In the genomic region with DNA sequence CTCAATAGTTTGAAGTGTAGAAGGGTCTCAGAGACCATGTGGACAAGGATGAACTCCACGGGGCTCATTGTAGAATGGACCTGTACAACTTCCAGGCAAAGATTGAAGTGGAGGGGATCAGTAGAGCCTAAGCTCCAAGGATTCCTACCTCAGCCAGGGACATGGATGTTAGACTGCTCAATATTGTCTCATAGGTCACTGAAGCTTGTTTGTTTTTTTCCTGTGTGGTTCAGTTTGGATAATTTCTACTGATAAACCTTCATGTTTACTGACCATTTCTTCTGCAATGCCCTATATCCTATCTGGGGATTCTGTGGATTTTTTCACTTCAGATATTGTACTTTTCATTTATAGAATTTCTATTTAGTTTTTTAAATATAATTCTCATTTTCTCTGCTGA, we compare ENCODE assay signal across 32 cellular contexts. TPM values are rescaled to one million over a fixed set of nuclear protein-coding genes. Genes with fewer than 3 reads are reported as not detected.
"Had no signal": no experiment of that assay in that cellular context is flagged by ENCODE, and none has a peak within 500 bp of the region (broad histone marks: within the 10 kb centered on the region; RNA-seq: fewer than 3 reads in every experiment).

No MANE protein-coding gene starts in this region.

- H3K4me1 ChIP-seq: stomach, suprapubic skin, testis, thyroid gland, tibial artery, tibial nerve, transverse colon, upper lobe of left lung, upper lobe of right lung, uterus, vagina had no signal

- H3K4me3 ChIP-seq: stomach, suprapubic skin, testis, thoracic aorta, thyroid gland, tibial artery, tibial nerve, transverse colon, upper lobe of left lung, upper lobe of right lung, uterus, vagina had no signal

- H3K36me3 ChIP-seq: stomach, suprapubic skin, thoracic aorta, thyroid gland, tibial artery, tibial nerve, transverse colon, upper lobe of left lung, upper lobe of right lung, uterus, vagina had no signal

- H3K9me3 ChIP-seq: testis, thyroid gland, uterus, vagina had no signal

- H3K27me3 ChIP-seq: stomach, suprapubic skin, testis, thyroid gland, tibial artery, tibial nerve, transverse colon, upper lobe of left lung, upper lobe of right lung, uterus, vagina had no signal

- FAIRE-seq: urothelium cell line had no signal

- H3K27ac ChIP-seq: stomach, suprapubic skin, testis, thoracic aorta, thyroid gland, tibial artery, tibial nerve, transverse colon, upper lobe of left lung, upper lobe of right lung, uterus, vagina had no signal

- ATAC-seq: stimulated activated effector memory CD8-positive, alpha-beta T cell treated with anti-CD3 and anti-CD28 coated beads, Interleukin-12 subunit alpha, Interleukin-12 subunit beta, amount 100 ng/mL, for 72 hours; stimulated activated memory B cell treated with anti-CD40 and anti-IgM and Interleukin-4, amounts not matched to agents 10 μg/mL and 1 μg/mL and 100 μg/mL, for 72 hours; stimulated activated naive B cell treated with anti-CD40 and anti-IgM and Interleukin-4, amounts not matched to agents 10 μg/mL and 1 μg/mL and 100 μg/mL, for 72 hours; stimulated activated naive CD8-positive, alpha-beta T cell treated with anti-CD3 and anti-CD28 coated beads, Interleukin-15, amount 100 ng/mL, for 72 hours; stimulated activated naive CD8-positive, alpha-beta T cell treated with anti-CD3 and anti-CD28 coated beads, Interleukin-15, Interleukin-2, amounts not matched to agents 100 U/mL and 50 U/mL, for 24 hours; upper lobe of right lung had no signal

- DNase-seq: stimulated activated CD4-positive, alpha-beta T cell treated with anti-CD3 and anti-CD28 coated beads, Interleukin-2, amount 100 ng/mL, for 48 hours; stimulated activated CD4-positive, alpha-beta T cell treated with anti-CD3 and anti-CD28 coated beads, Interleukin-4, amount 100 ng/mL, for 1 hour; stimulated activated CD4-positive, alpha-beta T cell treated with anti-CD3 and anti-CD28 coated beads, Interleukin-4, amount 100 ng/mL, for 24 hours; stimulated activated CD4-positive, alpha-beta T cell treated with anti-CD3 and anti-CD28 coated beads, Interleukin-4, amount 100 ng/mL, for 4 hours; stimulated activated CD8-positive, alpha-beta memory T cell treated with anti-CD3 and anti-CD28 coated beads, Interleukin-4, amount 100 ng/mL, for 48 hours; stimulated activated naive B cell treated with anti-CD40 and anti-IgM and Interleukin-4, amounts not matched to agents 10 μg/mL and 1 μg/mL and 100 μg/mL, for 72 hours; stimulated activated naive CD4-positive, alpha-beta T cell; stimulated activated naive CD4-positive, alpha-beta T cell treated with Interleukin-2 at 50 U/mL for 16 hours; stimulated activated naive CD8-positive, alpha-beta T cell treated with anti-CD3 and anti-CD28 coated beads, Interleukin-15, amount 100 ng/mL, for 72 hours; stimulated activated naive CD8-positive, alpha-beta T cell treated with anti-CD3 and anti-CD28 coated beads, Interleukin-15, Interleukin-2, amounts not matched to agents 100 U/mL and 50 U/mL, for 24 hours; stomach; substantia nigra; testis; thyroid gland; tibial artery; transverse colon; trophoblast cell; upper lobe of left lung; upper lobe of right lung; uterus had no signal

RNA-seq across cellular contexts. Expression of gene DYDC2, which starts 8.9 kb away (rescaled TPM):
- total RNA-seq: stomach, subcutaneous adipose tissue, thoracic aorta, thyroid gland, tibial nerve, transverse colon, upper lobe of right lung, ureter, urinary bladder, vagina had no signal
- polyA plus RNA-seq: urinary bladder had no signal

RNA-seq across cellular contexts. Expression of gene DYDC1, which starts 9.0 kb away (rescaled TPM):
- total RNA-seq: stomach, subcutaneous adipose tissue, suprapubic skin, temporal lobe, thoracic aorta, tibial nerve, transverse colon, upper lobe of right lung, ureter, urinary bladder, uterus, vagina had no signal
- polyA plus RNA-seq: stomach, thymus, urinary bladder had no signal
